Comparison of ENCODE assay signal across 10 cellular contexts in the genomic region with DNA sequence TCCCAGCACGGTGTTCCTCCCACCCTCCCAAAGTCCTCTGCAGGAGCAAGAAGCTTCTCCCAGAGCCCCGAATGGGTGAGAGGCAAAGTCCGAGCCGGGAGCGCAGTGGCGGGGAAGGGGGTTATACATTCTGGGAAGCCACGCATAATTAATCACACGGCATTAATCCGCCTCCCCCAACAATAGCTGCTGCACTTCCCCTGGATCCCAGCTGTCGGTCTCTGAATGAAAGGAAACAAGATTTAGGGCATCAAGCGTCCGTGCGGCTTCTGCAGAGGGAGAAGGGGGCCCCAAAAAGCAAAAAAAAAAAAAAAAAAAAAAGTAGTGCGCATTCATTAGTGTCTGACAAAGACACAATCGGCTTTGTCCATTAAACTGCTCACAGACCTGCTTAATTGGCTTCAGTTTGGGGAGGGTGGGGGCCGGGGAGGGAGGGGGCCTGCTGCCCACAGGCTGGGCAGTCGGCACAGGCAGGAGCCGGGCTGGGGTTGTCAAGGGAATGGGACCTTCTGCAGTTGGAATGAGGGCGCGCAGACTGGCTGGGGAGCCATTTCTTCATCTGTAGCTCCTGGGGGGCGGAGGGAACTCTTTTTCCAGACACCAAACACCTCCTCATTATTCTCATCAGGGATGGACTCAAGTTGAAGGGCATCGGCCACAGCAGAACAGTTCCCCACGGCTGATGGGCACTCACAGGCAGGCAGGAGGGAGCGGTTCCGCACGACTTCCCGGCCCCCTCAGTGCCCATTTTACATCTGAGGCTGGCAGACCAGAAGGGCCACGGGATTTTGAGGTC. TPM values are rescaled to one million over a fixed set of nuclear protein-coding genes. Genes with fewer than 3 reads are reported as not detected.
DNase-seq lines count a peak whose midpoint lies in the region; ATAC-seq and TF ChIP-seq lines count a peak whose summit lies in the region.
"Had no signal": no experiment of that assay in that cellular context is flagged by ENCODE, and none has a peak within 500 bp of the region (broad histone marks: within the 10 kb centered on the region; RNA-seq: fewer than 3 reads in every experiment).

No MANE protein-coding gene starts in this region.

- H3K27ac Mint-ChIP-seq in activated naive CD8-positive, alpha-beta T cell treated with anti-CD3 and anti-CD28 coated beads, Interleukin-2, amount 50 U/mL, for 24 hours, result no peak overlapping the region
- H3K27ac Mint-ChIP-seq in Calu3 (ENCODE audit: unreplicated experiment), result no peak overlapping the region

- H3K9me3 ChIP-seq in left lung (no peaks in the 10 kb centered on the region), subcutaneous abdominal adipose tissue (ENCODE audit: control insufficient read depth in 5 of 5, low read length in 5 of 5) (no peaks in the 10 kb centered on the region), ovary (no peaks in the 10 kb centered on the region), testis (no peaks in the 10 kb centered on the region)

- peaks cover 17% of the 10 kb centered on the region for H3K36me3 Mint-ChIP-seq in activated T-cell treated with anti-CD3 and anti-CD28 coated beads, Interleukin-2, amount 50 U/mL, for 4 hours (ENCODE audit: insufficient read depth)
- peaks cover 14% of the 10 kb centered on the region for H3K36me3 Mint-ChIP-seq in activated naive CD8-positive, alpha-beta T cell treated with anti-CD3 and anti-CD28 coated beads, Interleukin-2, amount 50 U/mL, for 24 hours (ENCODE audit: low read depth)
- H3K36me3 Mint-ChIP-seq in Calu3 (ENCODE audit: insufficient read depth, unreplicated experiment), result peaks cover 32% of the 10 kb centered on the region

- no peak for ATAC-seq in activated T-cell treated with anti-CD3 and anti-CD28 coated beads, Interleukin-2, amount 50 U/mL, for 4 hours
- ATAC-seq in activated naive CD8-positive, alpha-beta T cell treated with anti-CD3 and anti-CD28 coated beads, Interleukin-2, amount 50 U/mL, for 24 hours, result no peak
- no peak for ATAC-seq in left lung

- no peaks in the 10 kb centered on the region for H3K9me3 Mint-ChIP-seq in activated T-cell treated with anti-CD3 and anti-CD28 coated beads, Interleukin-2, amount 50 U/mL, for 4 hours
- H3K9me3 Mint-ChIP-seq in activated naive CD8-positive, alpha-beta T cell treated with anti-CD3 and anti-CD28 coated beads, Interleukin-2, amount 50 U/mL, for 24 hours, result no peaks in the 10 kb centered on the region
- H3K9me3 Mint-ChIP-seq in Calu3 (ENCODE audit: low read depth, unreplicated experiment), result no peaks in the 10 kb centered on the region

- DNase-seq in activated T-cell treated with anti-CD3 and anti-CD28 coated beads, Interleukin-2, amount 50 U/mL, for 4 hours, result no peak
- no peak for DNase-seq in activated T-cell treated with anti-CD3 and anti-CD28 coated beads for 4 hours
- no peak for DNase-seq in activated naive CD8-positive, alpha-beta T cell treated with anti-CD3 and anti-CD28 coated beads, Interleukin-2, amount 50 U/mL, for 24 hours
- no peak for DNase-seq in left lung
- DNase-seq in Calu3, result no peak
- DNase-seq in ovary, result no peak
- DNase-seq in testis, result no peak
- DNase-seq: Kasumi-1, NCI-H446 treated with DMSO at 0.1 percent for 48 hours had no signal

- H3K4me1 ChIP-seq in left lung (peaks cover 41 to 84% of the 10 kb centered on the region in 2 donors), subcutaneous abdominal adipose tissue (ENCODE audit: control insufficient read depth in 5 of 5, insufficient read depth in 5 of 5, low read length in 5 of 5) (peaks cover 15 to 87% (median 82%) of the 10 kb centered on the region in 5 donors), ovary (ENCODE audit: insufficient read depth) (peaks cover 9% of the 10 kb centered on the region), testis (peaks cover 22% of the 10 kb centered on the region)

- TF ChIP-seq CTCF in left lung (IDR thresholded peaks at IDR 0.05) (no peak), Calu3 (IDR thresholded peaks at IDR 0.05; ENCODE audit: unreplicated experiment) (no peak), ovary (IDR thresholded peaks at IDR 0.05) (no peak), testis (IDR thresholded peaks at IDR 0.05) (no peak)

- H3K9ac ChIP-seq in subcutaneous abdominal adipose tissue (ENCODE audit: low read length in 5 of 5), result peak overlapping the region in 1 of 5 donors; percentile 61

- peaks cover 0 to 50% of the 10 kb centered on the region in 2 donors for H3K36me3 ChIP-seq in left lung
- H3K36me3 ChIP-seq in subcutaneous abdominal adipose tissue (ENCODE audit: control insufficient read depth in 5 of 5, insufficient read depth in 5 of 5, low read length in 5 of 5), result peaks cover 0 to 34% (median 21%) of the 10 kb centered on the region in 5 donors
- H3K36me3 ChIP-seq in ovary, result no peaks in the 10 kb centered on the region
- H3K36me3 ChIP-seq in testis (ENCODE audit: low read depth, missing control alignments), result no peaks in the 10 kb centered on the region

- CTCF ChIA-PET in Calu3 (lab: Charles Lee), result no interaction called here

- H3K27me3 ChIP-seq in left lung (no peaks in the 10 kb centered on the region), subcutaneous abdominal adipose tissue (ENCODE audit: control insufficient read depth in 5 of 5, insufficient read depth in 4 of 5, low read length in 5 of 5) (no peaks in the 10 kb centered on the region), ovary (no peaks in the 10 kb centered on the region), testis (no peaks in the 10 kb centered on the region)

- no TSS peak for BruUV-seq in Calu3 (replicated peaks; lab: Mats Ljungman, UMichigan)

- 81 to 87% (median 85%) methylated on average over 28 of the region's 28 CpGs for WGBS in ovary, 3 donors
- 86 to 89% methylated on average over 23 to 28 of the region's 28 CpGs for WGBS in testis, 2 donors

- peak overlapping the region in 1 of 2 donors; percentile 96 for H3K4me3 ChIP-seq in left lung
- H3K4me3 ChIP-seq in subcutaneous abdominal adipose tissue (ENCODE audit: low read depth in 1 of 5, low read length in 5 of 5), result peak overlapping the region in 2 of 5 donors; percentile 2 to 81
- H3K4me3 ChIP-seq in ovary, result no peak overlapping the region
- H3K4me3 ChIP-seq in testis, result no peak overlapping the region

- no peak for TF ChIP-seq POLR2A in ovary (IDR thresholded peaks at IDR 0.05)
- TF ChIP-seq POLR2A in testis (IDR thresholded peaks at IDR 0.05), result no peak

- peaks cover 64% of the 10 kb centered on the region for H3K4me1 Mint-ChIP-seq in activated T-cell treated with anti-CD3 and anti-CD28 coated beads, Interleukin-2, amount 50 U/mL, for 4 hours (ENCODE audit: low read depth)
- H3K4me1 Mint-ChIP-seq in activated naive CD8-positive, alpha-beta T cell treated with anti-CD3 and anti-CD28 coated beads, Interleukin-2, amount 50 U/mL, for 24 hours, result peaks cover 72% of the 10 kb centered on the region
- H3K4me1 Mint-ChIP-seq in Calu3 (ENCODE audit: low read depth, unreplicated experiment), result peaks cover 8% of the 10 kb centered on the region

- TF ChIP-seq EP300 in ovary (IDR thresholded peaks at IDR 0.05), result no peak

- H3K27me3 Mint-ChIP-seq in activated T-cell treated with anti-CD3 and anti-CD28 coated beads, Interleukin-2, amount 50 U/mL, for 4 hours (ENCODE audit: low read depth), result no peaks in the 10 kb centered on the region
- no peaks in the 10 kb centered on the region for H3K27me3 Mint-ChIP-seq in activated naive CD8-positive, alpha-beta T cell treated with anti-CD3 and anti-CD28 coated beads, Interleukin-2, amount 50 U/mL, for 24 hours
- H3K27me3 Mint-ChIP-seq in Calu3 (ENCODE audit: unreplicated experiment), result no peaks in the 10 kb centered on the region

- H3K4me3 Mint-ChIP-seq in activated T-cell treated with anti-CD3 and anti-CD28 coated beads, Interleukin-2, amount 50 U/mL, for 4 hours, result peak overlapping the region; percentile 91
- H3K4me3 Mint-ChIP-seq in activated naive CD8-positive, alpha-beta T cell treated with anti-CD3 and anti-CD28 coated beads, Interleukin-2, amount 50 U/mL, for 24 hours, result peak overlapping the region; percentile 54
- H3K4me3 Mint-ChIP-seq in Calu3 (ENCODE audit: low read depth, unreplicated experiment), result no peak overlapping the region

- H3K27ac ChIP-seq in left lung, result peak overlapping the region; percentile 89 to 95
- H3K27ac ChIP-seq in subcutaneous abdominal adipose tissue (ENCODE audit: low read depth, low read length), result peak overlapping the region; percentile 97
- H3K27ac ChIP-seq in ovary, result no peak overlapping the region
- H3K27ac ChIP-seq in testis, result no peak overlapping the region

- intact Hi-C loops in left lung (cut with DNase I), result loop anchor here in 1 of 2 donors (10.0 kb wide), 1 partner anchor 72 kb away; no protein-coding TSS in a partner anchor
- intact Hi-C loops in Calu3 (cut with micrococcal nuclease; ENCODE audit: unreplicated experiment), result no loop called here
- intact Hi-C loops in ovary (cut with DNase I), result loop anchor here in 2 of 4 donors (5.0 to 10.0 kb wide), 2 partner anchors 50 to 58 kb away; partner anchors contain the start of gene SEC16A (in 1 of the 2)
- intact Hi-C loops in testis (cut with DNase I; ENCODE audit: low total_unique reads), result no loop called here

RNA-seq across cellular contexts. Expression of gene NOTCH1, which starts 3.4 kb away (rescaled TPM):
- total RNA-seq in activated T-cell treated with anti-CD3 and anti-CD28 coated beads, Interleukin-2, amount 50 U/mL, for 4 hours, result 100 to 1,000 TPM; 124 to 128 (median 125) TPM
- total RNA-seq in left lung, result 100 to 1,000 TPM in 1 of 2 donors, 10 to 100 TPM in 1; 65.1 to 102 TPM
- 11.7 and 17.7 TPM in 2 replicates for total RNA-seq in Calu3 (2022)
- total RNA-seq in ovary, result 10 to 100 TPM in 6 of 7 donors, 1 to 10 TPM in 1; 7.3 to 30.9 (median 17.4) TPM
- 1 to 10 TPM; 2.5 to 7.8 TPM for polyA plus RNA-seq in ovary
- 10 to 100 TPM; 32.4 to 34.1 TPM for total RNA-seq in testis
- polyA plus RNA-seq in testis (ENCODE audit: insufficient read depth, low read depth, low replicate concordance), result 7.2 TPM

RNA-seq across cellular contexts. Expression of gene SEC16A, which starts 59.6 kb away (rescaled TPM):
- 10 to 100 TPM; 76.6 to 84.0 (median 78.9) TPM for total RNA-seq in activated T-cell treated with anti-CD3 and anti-CD28 coated beads, Interleukin-2, amount 50 U/mL, for 4 hours
- total RNA-seq in left lung (10 to 100 TPM; 77.8 to 79.5 TPM), Calu3 (2022) (48.9 and 49.6 TPM in 2 replicates), ovary (10 to 100 TPM; 30.0 to 61.4 (median 50.2) TPM), testis (100 to 1,000 TPM in 1 of 2 donors, 10 to 100 TPM in 1; 90.4 to 103 TPM)
- polyA plus RNA-seq in ovary (10 to 100 TPM; 27.6 to 37.2 TPM), testis (ENCODE audit: insufficient read depth, low read depth, low replicate concordance) (67.8 TPM)

Comparison
In these comparisons a context has a peak if more than half of its experiments do, and no peak if none do; other contexts are left out.
1. H3K27ac ChIP-seq: peak in left lung (2 of 2) and subcutaneous abdominal adipose tissue (single experiment); none in ovary (0 of 2) and testis (0 of 2).